Comparison of ENCODE assay signal across 26 cellular contexts in the genomic region with DNA sequence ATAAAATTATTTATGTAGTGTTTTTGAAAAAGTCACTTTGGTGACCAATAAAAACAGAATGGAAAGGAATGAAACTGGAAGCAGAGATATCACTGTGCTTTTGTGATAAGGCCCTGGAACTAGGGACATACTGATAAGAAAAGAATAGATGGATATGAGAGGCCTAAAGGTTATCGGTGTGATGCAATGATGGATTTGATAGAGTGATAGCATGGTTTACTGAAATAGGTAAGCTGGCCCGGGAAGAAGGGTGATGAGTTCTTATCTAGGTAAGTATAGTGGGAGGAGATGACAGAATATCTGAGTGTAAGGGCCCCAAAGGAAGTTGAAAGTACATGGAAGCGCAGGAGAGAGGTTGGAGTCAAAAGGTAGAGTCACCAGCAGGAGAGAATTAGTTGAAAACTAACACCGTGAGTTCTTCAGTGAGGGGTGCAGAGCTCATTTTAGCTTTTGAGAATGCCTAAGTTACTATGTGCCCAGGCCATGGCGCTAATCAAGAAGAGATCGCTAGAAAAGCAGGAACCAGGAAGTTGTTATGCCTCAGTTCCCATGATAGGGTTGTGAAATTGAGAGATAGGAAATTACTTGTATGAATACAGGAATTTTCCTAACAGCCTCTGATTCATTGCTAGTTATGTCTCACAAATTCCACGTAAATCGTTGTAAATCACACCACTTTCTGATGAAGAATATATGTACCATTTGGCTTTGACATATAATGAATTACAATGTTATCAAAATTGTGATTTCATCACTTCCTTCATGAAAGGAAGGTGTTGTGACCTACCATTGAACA.
"Had no signal": no experiment of that assay in that cellular context is flagged by ENCODE, and none has a peak within 500 bp of the region (broad histone marks: within the 10 kb centered on the region; RNA-seq: fewer than 3 reads in every experiment).

No MANE protein-coding gene starts in this region.

- H3K27me3 ChIP-seq: gastrocnemius medialis, heart left ventricle, hepatocyte, left lung, neutrophil, pancreas, right lobe of liver, stomach, thyroid gland had no signal

- H2AFZ ChIP-seq: hepatocyte had no signal

- H3K79me2 ChIP-seq: hepatocyte had no signal

- ATAC-seq: gastrocnemius medialis, heart left ventricle, left cardiac atrium, left lung, natural killer cell, pancreas, right lobe of liver had no signal

- H3K27ac Mint-ChIP-seq: natural killer cell, type B pancreatic cell had no signal

- H3K27ac ChIP-seq: gastrocnemius medialis, heart left ventricle, hepatocyte, left lung, neutrophil, pancreas, right lobe of liver, stomach, thyroid gland had no signal

- H3K4me2 ChIP-seq: hepatocyte, smooth muscle cell had no signal

- H3K4me1 Mint-ChIP-seq: natural killer cell had no signal

- H3K9me3 Mint-ChIP-seq: type B pancreatic cell had no signal

- DNase-seq: caudate nucleus; cerebellar nuclear complex; cortex of kidney; effector memory CD4-positive, alpha-beta T cell; foreskin fibroblast; gastrocnemius medialis; heart left ventricle; kidney; left cardiac atrium; left lung; mammary epithelial cell; natural killer cell; pancreas; right lobe of liver; stimulated activated CD4-positive, alpha-beta T cell treated with anti-CD3 and anti-CD28 coated beads, Interleukin-12 subunit alpha, Interleukin-12 subunit beta, amount 100 ng/mL, for 4 hours; stimulated activated CD4-positive, alpha-beta T cell treated with anti-CD3 and anti-CD28 coated beads, Interleukin-1b, Interleukin-23, amount 100 ng/mL, for 48 hours; stimulated activated CD4-positive, alpha-beta T cell treated with anti-CD3 and anti-CD28 coated beads, Interleukin-4, amount 100 ng/mL, for 1 hour; stimulated activated CD8-positive, alpha-beta memory T cell treated with anti-CD3 and anti-CD28 coated beads, Interleukin-4, amount 100 ng/mL, for 48 hours; stimulated activated naive CD4-positive, alpha-beta T cell treated with Interleukin-2 at 50 U/mL for 16 hours; stomach; thyroid gland had no signal

- H3K9me3 ChIP-seq: gastrocnemius medialis, heart left ventricle, left lung, neutrophil, pancreas, right lobe of liver, stomach, thyroid gland had no signal

- H3K4me3 ChIP-seq: gastrocnemius medialis, heart left ventricle, hepatocyte, left lung, pancreas, right lobe of liver, smooth muscle cell, stomach, thyroid gland had no signal

- H3K36me3 ChIP-seq: gastrocnemius medialis, left lung, right lobe of liver, thyroid gland had no signal

- H3K27me3 Mint-ChIP-seq: type B pancreatic cell had no signal

- H3K4me1 ChIP-seq: gastrocnemius medialis, heart left ventricle, left lung, pancreas, right lobe of liver, stomach, thyroid gland had no signal

- H3K4me3 Mint-ChIP-seq: natural killer cell, type B pancreatic cell had no signal

- FAIRE-seq: kidney, pancreas, urothelium cell line had no signal

- H3K36me3 Mint-ChIP-seq: natural killer cell, type B pancreatic cell had no signal
